24 cellular contexts compared by ENCODE assay signal in the genomic region with DNA sequence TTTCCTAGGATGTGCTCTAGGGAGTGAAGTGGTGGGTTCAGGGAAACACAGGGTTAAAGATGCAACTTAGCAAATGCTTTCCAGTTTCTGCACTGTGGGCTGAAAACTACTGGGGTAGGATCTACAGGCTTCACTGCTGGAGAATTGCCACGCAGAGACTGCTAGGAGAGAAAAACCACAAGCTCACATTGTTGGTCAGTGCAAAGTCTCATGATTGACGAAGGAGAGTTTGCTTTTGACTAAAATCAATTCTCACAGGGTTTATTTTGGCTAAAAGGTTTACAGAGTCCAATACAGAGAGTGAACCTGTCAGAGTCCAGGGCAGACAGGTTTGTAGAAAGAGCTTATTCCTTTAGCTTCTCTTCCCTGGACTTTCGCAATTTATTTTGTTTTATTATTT.
DNase-seq lines count a peak whose midpoint lies in the region; ATAC-seq, FAIRE-seq and TF ChIP-seq lines count a peak whose summit lies in the region.
"Had no signal": no experiment of that assay in that cellular context is flagged by ENCODE, and none has a peak within 500 bp of the region (broad histone marks: within the 10 kb centered on the region; RNA-seq: fewer than 3 reads in every experiment).

No MANE protein-coding gene starts in this region.

- H3K27me3 ChIP-seq in breast epithelium (no peaks in the 10 kb centered on the region), brain microvascular endothelial cell (replicated peaks) (no peaks in the 10 kb centered on the region), liver (ENCODE audit: control insufficient read depth in 4 of 4, insufficient read depth in 4 of 4, low read length in 3 of 4) (no peaks in the 10 kb centered on the region)
- H3K27me3 ChIP-seq: upper lobe of left lung had no signal

- H3K9me3 ChIP-seq in breast epithelium: peaks cover 0 to 5% of the 10 kb centered on the region in 2 donors
- H3K9me3 ChIP-seq in liver (ENCODE audit: control insufficient read depth in 4 of 4, low read length in 3 of 4): no peaks in the 10 kb centered on the region
- H3K9me3 ChIP-seq: upper lobe of left lung had no signal

- in situ Hi-C loops in brain microvascular endothelial cell (cut with HindIII; ENCODE audit: low pct_ligation_motif_present, low sequenced_read_pairs) (no loop called here), GM13977 (cut with MboI; ENCODE audit: low pct_unique_long_range_greater_than_20kb, low sequenced_read_pairs, unreplicated experiment) (no loop called here)

- H3K4me3 ChIP-seq in breast epithelium (no peak overlapping the region), brain microvascular endothelial cell (ENCODE audit: low read depth, low read length) (no peak overlapping the region), liver (ENCODE audit: low read depth in 1 of 3, low read length in 3 of 3) (no peak overlapping the region)
- H3K4me3 ChIP-seq: K562, skin epidermis, upper lobe of left lung had no signal

- H3K27ac ChIP-seq in breast epithelium: no peak overlapping the region
- H3K27ac ChIP-seq in brain microvascular endothelial cell: no peak overlapping the region
- H3K27ac ChIP-seq in liver (ENCODE audit: low read depth in 1 of 2, low read length in 2 of 2): peak overlapping the region in 1 of 2 donors; percentile 80
- H3K27ac ChIP-seq: HL-60, skin epidermis, upper lobe of left lung had no signal

- TF ChIP-seq CTCF in MCF 10A (IDR thresholded peaks at IDR 0.05; ENCODE audit: unreplicated experiment) (no peak), breast epithelium (IDR thresholded peaks at IDR 0.05) (no peak), brain microvascular endothelial cell (IDR thresholded peaks at IDR 0.05; ENCODE audit: low read depth, low read length, missing control alignments) (no peak), liver (IDR thresholded peaks at IDR 0.05; ENCODE audit: low read depth, low read length, missing input control) (no peak), GM13977 (IDR thresholded peaks at IDR 0.05; ENCODE audit: extremely low read depth, insufficient read depth, missing control alignments) (no peak)

- H3K4me1 ChIP-seq in breast epithelium: no peaks in the 10 kb centered on the region
- H3K4me1 ChIP-seq in liver (ENCODE audit: control insufficient read depth in 4 of 4, insufficient read depth in 4 of 4, low read length in 3 of 4): peaks cover 2 to 29% (median 25%) of the 10 kb centered on the region in 4 donors
- H3K4me1 ChIP-seq: upper lobe of left lung had no signal

- no TSS peak for BruUV-seq in MCF 10A (replicated peaks; lab: Mats Ljungman, UMichigan)

- no peaks in the 10 kb centered on the region for H3K27me3 Mint-ChIP-seq in MCF 10A (ENCODE audit: insufficient read depth, unreplicated experiment)
- H3K27me3 Mint-ChIP-seq: activated CD4-positive, alpha-beta T cell treated with anti-CD3 and anti-CD28 coated beads, Interleukin-2, amount 10 ng/mL, durations not matched to agents 7 days and 5 days; central memory CD8-positive, alpha-beta T cell; effector memory CD8-positive, alpha-beta T cell; stimulated activated naive CD8-positive, alpha-beta T cell treated with anti-CD3 and anti-CD28 coated beads, Interleukin-15, amount 100 ng/mL, for 72 hours had no signal

- no peaks in the 10 kb centered on the region for H3K9me3 Mint-ChIP-seq in MCF 10A (ENCODE audit: unreplicated experiment)
- H3K9me3 Mint-ChIP-seq: central memory CD8-positive, alpha-beta T cell; effector memory CD8-positive, alpha-beta T cell; stimulated activated naive CD8-positive, alpha-beta T cell treated with anti-CD3 and anti-CD28 coated beads, Interleukin-15, amount 100 ng/mL, for 72 hours had no signal

- intact Hi-C loops in MCF 10A (cut with micrococcal nuclease) (no loop called here), breast epithelium (cut with DNase I; ENCODE audit: low total_unique reads) (no loop called here)

- no peaks in the 10 kb centered on the region for H3K36me3 Mint-ChIP-seq in MCF 10A (ENCODE audit: insufficient read depth, unreplicated experiment)
- H3K36me3 Mint-ChIP-seq: natural killer cell had no signal

- FAIRE-seq in H54 (lab: Jason Lieb, UNC): no peak
- FAIRE-seq: islet of Langerhans, K562 had no signal

- CTCF ChIA-PET in MCF 10A (lab: Yijun Ruan, JAX): interaction anchor here (0.6 to 4.1 kb wide), 4 partner anchors 16 to 193 kb away, joined by 3 to 15 read pairs (median 4); no protein-coding TSS in a partner anchor

- no peaks in the 10 kb centered on the region for H3K36me3 ChIP-seq in breast epithelium
- H3K36me3 ChIP-seq in brain microvascular endothelial cell (replicated peaks): no peaks in the 10 kb centered on the region
- H3K36me3 ChIP-seq in liver (ENCODE audit: control insufficient read depth in 4 of 4, insufficient read depth in 3 of 4, low read depth in 1 of 4, low read length in 3 of 4): no peaks in the 10 kb centered on the region
- H3K36me3 ChIP-seq: upper lobe of left lung had no signal

- TF ChIP-seq POLR2A in breast epithelium (IDR thresholded peaks at IDR 0.05) (no peak), H54 (IDR thresholded peaks at IDR 0.05; ENCODE audit: low read depth, low read length) (no peak)

- H3K27ac Mint-ChIP-seq in MCF 10A (ENCODE audit: low read depth, unreplicated experiment): no peak overlapping the region
- H3K27ac Mint-ChIP-seq: activated CD4-positive, alpha-beta T cell treated with anti-CD3 and anti-CD28 coated beads, Interleukin-2, amount 10 ng/mL, durations not matched to agents 7 days and 5 days; effector memory CD8-positive, alpha-beta T cell; natural killer cell; stimulated activated naive CD8-positive, alpha-beta T cell treated with anti-CD3 and anti-CD28 coated beads, Interleukin-15, amount 100 ng/mL, for 72 hours had no signal

- no peak overlapping the region for H3K9ac ChIP-seq in liver (ENCODE audit: low read depth in 1 of 2, low read length in 2 of 2)

- 23% methylated on average over 3 of the region's 3 CpGs for WGBS in liver

- POLR2A ChIA-PET in MCF 10A (lab: Yijun Ruan, JAX): interaction anchor here (1.0 to 2.7 kb wide), 3 partner anchors 9 to 29 kb away, joined by 3 to 15 read pairs (median 4); no protein-coding TSS in a partner anchor

- peak; percentile 63 to 76 for TF ChIP-seq RAD21 in liver (IDR thresholded peaks at IDR 0.05)

- ATAC-seq in HG03442 (IDR thresholded peaks at IDR 0.05; ENCODE audit: unreplicated experiment): no peak
- ATAC-seq: effector memory CD8-positive, alpha-beta T cell; K562; natural killer cell; stimulated activated naive CD8-positive, alpha-beta T cell treated with anti-CD3 and anti-CD28 coated beads, Interleukin-15, amount 100 ng/mL, for 72 hours had no signal

- DNase-seq in MCF 10A (ENCODE audit: unreplicated experiment) (peak; percentile 35), breast epithelium (ENCODE audit: low spot score in 2 of 2) (no peak), brain microvascular endothelial cell (peak; percentile 28), MV-4-11 (lab: John Stamatoyannopoulos, UW) (no peak), H54 (ENCODE audit: insufficient read length, low spot score) (no peak), GM13977 (ENCODE audit: low spot score) (no peak)
- DNase-seq: activated CD4-positive, alpha-beta T cell treated with anti-CD3 and anti-CD28 coated beads, Interleukin-2, amount 10 ng/mL, durations not matched to agents 7 days and 5 days; activated CD8-positive, alpha-beta memory T cell treated with anti-CD3 and anti-CD28 coated beads, Interleukin-2, amount 50 U/mL, for 4 hours; activated effector memory CD4-positive, alpha-beta T cell treated with anti-CD3 and anti-CD28 coated beads, Interleukin-2, amount 50 U/mL, for 16 hours; effector memory CD8-positive, alpha-beta T cell; HCEC 1CT; natural killer cell; NCI-H2029 treated with DMSO at 0.1 percent for 48 hours; posterior cingulate gyrus; Right ventricle myocardium superior; stimulated activated naive CD8-positive, alpha-beta T cell treated with anti-CD3 and anti-CD28 coated beads, Interleukin-15, amount 100 ng/mL, for 72 hours; upper lobe of left lung had no signal

- no peak overlapping the region for H3K4me3 Mint-ChIP-seq in MCF 10A (ENCODE audit: unreplicated experiment)
- H3K4me3 Mint-ChIP-seq: activated CD4-positive, alpha-beta T cell treated with anti-CD3 and anti-CD28 coated beads, Interleukin-2, amount 10 ng/mL, durations not matched to agents 7 days and 5 days; central memory CD8-positive, alpha-beta T cell; effector memory CD8-positive, alpha-beta T cell; natural killer cell; stimulated activated naive CD8-positive, alpha-beta T cell treated with anti-CD3 and anti-CD28 coated beads, Interleukin-15, amount 100 ng/mL, for 72 hours had no signal

- H3K4me1 Mint-ChIP-seq in MCF 10A (ENCODE audit: insufficient read depth, unreplicated experiment): peaks cover 17% of the 10 kb centered on the region
- H3K4me1 Mint-ChIP-seq: activated CD4-positive, alpha-beta T cell treated with anti-CD3 and anti-CD28 coated beads, Interleukin-2, amount 10 ng/mL, durations not matched to agents 7 days and 5 days; central memory CD8-positive, alpha-beta T cell; natural killer cell; stimulated activated naive CD8-positive, alpha-beta T cell treated with anti-CD3 and anti-CD28 coated beads, Interleukin-15, amount 100 ng/mL, for 72 hours had no signal

TF ChIP-seq in liver, 16 proteins besides CTCF, POLR2A, EP300 and RAD21 (continues in another document):
- peak; percentile 78 for TF ChIP-seq FOXA1 (IDR thresholded peaks at IDR 0.05)
- peak; percentile 80 for TF ChIP-seq FOXA2 (IDR thresholded peaks at IDR 0.05)
- peak; percentile 82 to 89 for TF ChIP-seq RXRA (IDR thresholded peaks at IDR 0.05)
- no peak for TF ChIP-seq REST (IDR thresholded peaks at IDR 0.05)

Comparison
In these comparisons a context has a peak if more than half of its experiments do, and no peak if none do; other contexts are left out.
1. DNase-seq: peak in MCF 10A (single experiment) and brain microvascular endothelial cell (single experiment); none in breast epithelium (0 of 2), MV-4-11 (single experiment), H54 (single experiment) and GM13977 (single experiment).